Comparison of ENCODE assay signal across 17 cellular contexts in genomic region chr20:44648068-44648467, GRCh38. TPM values are rescaled to one million over a fixed set of nuclear protein-coding genes. Genes with fewer than 3 reads are reported as not detected.
A peak's percentile ranks its signal among the peaks of the same experiment; 100 is the strongest.
DNase-seq lines count a peak whose midpoint lies in the region; ATAC-seq and TF ChIP-seq lines count a peak whose summit lies in the region.
"Had no signal": no experiment of that assay in that cellular context is flagged by ENCODE, and none has a peak within 500 bp of the region (broad histone marks: within the 10 kb centered on the region; RNA-seq: fewer than 3 reads in every experiment).

No MANE protein-coding gene starts in this region.

- no peak for ATAC-seq in WTC11
- no peak for ATAC-seq in GM18520 (IDR thresholded peaks at IDR 0.05; ENCODE audit: unreplicated experiment)
- ATAC-seq: activated T-cell treated with anti-CD3 and anti-CD28 coated beads, Interleukin-2, amount 50 U/mL, for 72 hours had no signal

- H3K4me1 Mint-ChIP-seq in activated T-cell treated with anti-CD3 and anti-CD28 coated beads, Interleukin-2, amount 50 U/mL, for 24 hours (ENCODE audit: low read depth): peaks cover 82% of the 10 kb centered on the region
- H3K4me1 Mint-ChIP-seq in WTC11 (peaks cover 68% of the 10 kb centered on the region), osteocyte (ENCODE audit: unreplicated experiment) (peaks cover 78% of the 10 kb centered on the region)

- POLR2A ChIA-PET in WTC11 (lab: Charles Lee): no interaction called here

- peak overlapping the region; percentile 22 for H3K27ac Mint-ChIP-seq in activated T-cell treated with anti-CD3 and anti-CD28 coated beads, Interleukin-2, amount 50 U/mL, for 24 hours
- H3K27ac Mint-ChIP-seq in WTC11 (no peak overlapping the region), osteocyte (ENCODE audit: unreplicated experiment) (peak overlapping the region; percentile 87)
- H3K27ac Mint-ChIP-seq: activated T-cell treated with anti-CD3 and anti-CD28 coated beads, Interleukin-2, amount 50 U/mL, for 72 hours had no signal

- no peaks in the 10 kb centered on the region for H3K27me3 Mint-ChIP-seq in activated T-cell treated with anti-CD3 and anti-CD28 coated beads, Interleukin-2, amount 50 U/mL, for 24 hours
- H3K27me3 Mint-ChIP-seq in WTC11 (ENCODE audit: low read depth) (peaks cover 18% of the 10 kb centered on the region), osteocyte (ENCODE audit: unreplicated experiment) (no peaks in the 10 kb centered on the region)

- peaks cover 2% of the 10 kb centered on the region for H3K36me3 Mint-ChIP-seq in activated T-cell treated with anti-CD3 and anti-CD28 coated beads, Interleukin-2, amount 50 U/mL, for 24 hours (ENCODE audit: low read depth)
- H3K36me3 Mint-ChIP-seq in WTC11: peaks cover under 1% of the 10 kb centered on the region
- H3K36me3 Mint-ChIP-seq in osteocyte (ENCODE audit: unreplicated experiment): no peaks in the 10 kb centered on the region

- no peak for DNase-seq in activated T-cell treated with anti-CD3 and anti-CD28 coated beads, Interleukin-2, amount 50 U/mL, for 24 hours
- no peak for DNase-seq in activated T-cell treated with anti-CD3 and anti-CD28 coated beads, Interleukin-2, amount 50 U/mL, for 48 hours
- peak; percentile 68 for DNase-seq in Jurkat, Clone E6-1 (ENCODE audit: low read depth, low spot score)
- DNase-seq in WTC11 (ENCODE audit: low spot score) (no peak), osteocyte (ENCODE audit: extremely low spot score, unreplicated experiment) (no peak), NCI-H1105 treated with DMSO at 0.1 percent for 48 hours (lab: John Stamatoyannopoulos, UW) (no peak), HuH-7 (ENCODE audit: low spot score) (no peak)
- DNase-seq: activated T-cell treated with anti-CD3 and anti-CD28 coated beads, Interleukin-2, amount 50 U/mL, for 72 hours; amygdala; foreskin melanocyte; HFFc6; NCI-H1092 treated with DMSO at 0.1 percent for 48 hours; pancreas; SHP77; testis had no signal

- no peak for TF ChIP-seq CTCF in WTC11 (IDR thresholded peaks at IDR 0.05)
- TF ChIP-seq CTCF in osteocyte (IDR thresholded peaks at IDR 0.05): no peak

- H3K9me3 Mint-ChIP-seq in activated T-cell treated with anti-CD3 and anti-CD28 coated beads, Interleukin-2, amount 50 U/mL, for 24 hours: no peaks in the 10 kb centered on the region
- H3K9me3 Mint-ChIP-seq in WTC11 (peaks cover under 1% of the 10 kb centered on the region), osteocyte (ENCODE audit: unreplicated experiment) (no peaks in the 10 kb centered on the region)
- H3K9me3 Mint-ChIP-seq: activated T-cell treated with anti-CD3 and anti-CD28 coated beads, Interleukin-2, amount 50 U/mL, for 72 hours; HFFc6; T-helper 2 cell treated with Interferon-gamma antibody and Interleukin-4, amounts not matched to agents 5 μg/mL and 100 μg/mL, for 36 hours had no signal

- CTCF ChIA-PET in WTC11 (lab: Charles Lee): interaction anchor here (0.6 to 5.6 kb wide), 3 partner anchors 12 to 35 kb away, joined by 6 to 72 read pairs (median 7); no protein-coding TSS in a partner anchor

- no peak overlapping the region for H3K4me3 Mint-ChIP-seq in activated T-cell treated with anti-CD3 and anti-CD28 coated beads, Interleukin-2, amount 50 U/mL, for 24 hours
- H3K4me3 Mint-ChIP-seq in WTC11: no peak overlapping the region
- H3K4me3 Mint-ChIP-seq in osteocyte (ENCODE audit: unreplicated experiment): no peak overlapping the region
- H3K4me3 Mint-ChIP-seq: HFFc6 had no signal

- H3K4me3 ChIP-seq in Jurkat, Clone E6-1 (ENCODE audit: low read length): peak overlapping the region; percentile 99
- H3K4me3 ChIP-seq: pancreas, testis had no signal

TF ChIP-seq in WTC11, 78 proteins besides CTCF, POLR2A, EP300 and RAD21:
- TF ChIP-seq AR (CRISPR knock-in tag; IDR thresholded peaks at IDR 0.05): no peak
- no peak for TF ChIP-seq ZNF416 (CRISPR knock-in tag; IDR thresholded peaks at IDR 0.05)
- TF ChIP-seq USF2 (CRISPR knock-in tag; IDR thresholded peaks at IDR 0.05): peak; percentile 64

RNA-seq across cellular contexts. Expression of gene ADA, which starts 3.4 kb away (rescaled TPM):
- 1,574 TPM for polyA plus RNA-seq in Jurkat, Clone E6-1 (2012; ENCODE audit: insufficient read depth, insufficient read length)
- total RNA-seq in WTC11 (2021): 19.7 to 29.2 TPM (median 25.3 TPM) in 3 replicates
- 177 and 185 TPM in 2 replicates for total RNA-seq in osteocyte
